8 cellular contexts compared by ENCODE assay signal in genomic region chr10:6163364-6164270, GRCh38. TPM values are rescaled to one million over a fixed set of nuclear protein-coding genes. Genes with fewer than 3 reads are reported as not detected.
A peak's percentile ranks its signal among the peaks of the same experiment; 100 is the strongest.
DNase-seq lines count a peak whose midpoint lies in the region; ATAC-seq and TF ChIP-seq lines count a peak whose summit lies in the region.

No MANE protein-coding gene starts in this region.

- dilution Hi-C loops in IMR-90 (cut with HindIII; ENCODE audit: low sequenced_read_pairs, unreplicated experiment) = no loop called here

- peaks cover 38 to 80% of the 10 kb centered on the region in 2 experiments for H3K79me1 ChIP-seq in IMR-90 (ENCODE audit: low read depth in 1 of 2, low read length in 2 of 2)
- peaks cover 9% of the 10 kb centered on the region for H3K79me1 ChIP-seq in neuronal stem cell (ENCODE audit: low read depth, low read length)

- H2AFZ ChIP-seq in IMR-90 (replicated peaks; ENCODE audit: low read length, poor library complexity) (peak overlapping the region; percentile 93), neuronal stem cell (ENCODE audit: low read length) (peak overlapping the region; percentile 70)

- no TSS peak for BruUV-seq in IMR-90 (replicated peaks; lab: Mats Ljungman, UMichigan)

- H2BK5ac ChIP-seq in IMR-90 (ENCODE audit: low read depth, low read length, poor library complexity, severe bottlenecking) (peak overlapping the region; percentile 56), neuronal stem cell (ENCODE audit: low read length) (no peak overlapping the region)

- TF ChIP-seq POLR2A in IMR-90 (IDR thresholded peaks at IDR 0.05; ENCODE audit: low read depth, low read length) = peak; percentile 44; the same call in 1 of the 2 replicates

- peak overlapping the region; percentile 59 for H3K9ac ChIP-seq in IMR-90 (ENCODE audit: low read depth, low read length)
- H3K9ac ChIP-seq in neuronal stem cell (ENCODE audit: low read depth, low read length, poor library complexity) = peak overlapping the region; percentile 92

- H3K4me1 ChIP-seq in IMR-90 (ENCODE audit: control insufficient read depth, insufficient read depth, low read length) (peaks cover 11% of the 10 kb centered on the region), RWPE2 (ENCODE audit: insufficient read depth, poor library complexity, severe bottlenecking) (no peaks in the 10 kb centered on the region), neuronal stem cell (ENCODE audit: control insufficient read depth in 2 of 2, insufficient read depth in 1 of 2, low read depth in 1 of 2, low read length in 2 of 2) (peaks cover 5 to 7% of the 10 kb centered on the region in 2 donors)

- peaks cover 7% of the 10 kb centered on the region for H3K9me1 ChIP-seq in IMR-90 (ENCODE audit: insufficient read depth, low read length)

- intact Hi-C loops in IMR-90 (cut with micrococcal nuclease) = loop anchor here (5.0 to 10.0 kb wide), 2 partner anchors 39 to 209 kb away; partner anchors contain the start of gene PFKFB3

- H3K27ac ChIP-seq in IMR-90 (ENCODE audit: insufficient read depth, low read length) (peak overlapping the region; percentile 55), RWPE2 (ENCODE audit: poor library complexity, severe bottlenecking) (peak overlapping the region; percentile 48), neuronal stem cell (replicated peaks; ENCODE audit: low read length) (no peak overlapping the region)

- no peaks in the 10 kb centered on the region for H3K9me3 ChIP-seq in IMR-90 (ENCODE audit: control insufficient read depth, insufficient read depth, low read length)
- H3K9me3 ChIP-seq in RWPE2 (ENCODE audit: severe bottlenecking) = no peaks in the 10 kb centered on the region
- H3K9me3 ChIP-seq in neuronal stem cell (replicated peaks in 1 of 2; ENCODE audit: control insufficient read depth in 2 of 2, insufficient read depth in 1 of 2, low read depth in 1 of 2, low read length in 2 of 2) = no peaks in the 10 kb centered on the region

- WGBS in IMR-90 (ENCODE audit: extremely low coverage in 2 of 2, insufficient read length in 1 of 2), 2 experiments = 0% methylated on average over 5 of the region's 91 CpGs; no CpG with 5 or more reads in 1 of the 2 experiments
- WGBS in neuronal stem cell (ENCODE audit: extremely low coverage in 2 of 2, insufficient read length in 2 of 2, insufficient replicate concordance in 1 of 2), 2 donors = no CpG with 5 or more reads among the region's 91 CpGs

- 0 out of 2 replicates have a peak, but pooled peaks cover 5% of the 10 kb centered on the region for H3K36me3 ChIP-seq in IMR-90 (ENCODE audit: control insufficient read depth, insufficient read depth, low read length)
- H3K36me3 ChIP-seq in RWPE2 (ENCODE audit: low read depth) = peaks cover 21% of the 10 kb centered on the region
- no peaks in the 10 kb centered on the region for H3K36me3 ChIP-seq in neuronal stem cell (replicated peaks in 1 of 2; ENCODE audit: control insufficient read depth in 2 of 2, insufficient read depth in 2 of 2, low read length in 2 of 2)

- no peak overlapping the region for H2BK20ac ChIP-seq in IMR-90 (ENCODE audit: low read depth, low read length)

- H3K18ac ChIP-seq in IMR-90 (ENCODE audit: low read depth, low read length) (peak overlapping the region; percentile 14; the same call in 1 of the 2 replicates), neuronal stem cell (ENCODE audit: low read length) (peak overlapping the region; percentile 97)

- H4K5ac ChIP-seq in IMR-90 (ENCODE audit: low read depth, low read length) = peak overlapping the region; percentile 83

- H3K4me2 ChIP-seq in IMR-90 (ENCODE audit: low read depth, low read length) (peak overlapping the region; percentile 87), neuronal stem cell (ENCODE audit: insufficient read depth, low read length, poor library complexity, severe bottlenecking) (peak overlapping the region; percentile 68)

- H3K4ac ChIP-seq in IMR-90 (ENCODE audit: low read depth, low read length) = peak overlapping the region; percentile 85
- no peak overlapping the region for H3K4ac ChIP-seq in neuronal stem cell (ENCODE audit: low read length)

- H4K8ac ChIP-seq in IMR-90 (ENCODE audit: low read depth in 2 of 2, low read length in 2 of 2) = peak overlapping the region; percentile 78 to 90
- no peak overlapping the region for H4K8ac ChIP-seq in neuronal stem cell (ENCODE audit: low read depth, low read length)

- in situ Hi-C loops in IMR-90 (cut with MboI; ENCODE audit: low sequenced_read_pairs) = no loop called here

- POLR2A ChIA-PET in IMR-90 (lab: Charles Lee; ENCODE audit: unreplicated experiment) = interaction anchor here (0.5 kb wide), 1 partner anchor 12 kb away, joined by 3 read pairs; no protein-coding TSS in a partner anchor

- no peak for TF ChIP-seq CTCF in IMR-90 (conservative IDR thresholded peaks at IDR 0.05; ENCODE audit: low read depth, low read length)
- TF ChIP-seq CTCF in RWPE2 (IDR thresholded peaks at IDR 0.05; ENCODE audit: poor library complexity, severe bottlenecking) = no peak
- TF ChIP-seq CTCF in fibroblast of villous mesenchyme (IDR thresholded peaks at IDR 0.05; ENCODE audit: insufficient read depth, low read depth, low read length) = no peak

- no peak overlapping the region for H2BK12ac ChIP-seq in neuronal stem cell (ENCODE audit: low read length)

- peak; percentile 73 for DNase-seq in DMS153 (lab: John Stamatoyannopoulos, UW)
- peak; percentile 84 for DNase-seq in IMR-90
- DNase-seq in RWPE2 (ENCODE audit: low spot score) = no peak
- DNase-seq in activated effector memory CD4-positive, alpha-beta T cell treated with Interleukin-2 at 50 U/mL for 16 hours = peak; percentile 90
- peak; percentile 90 for DNase-seq in fibroblast of villous mesenchyme (ENCODE audit: low read depth)
- DNase-seq in neuronal stem cell (ENCODE audit: low spot score) = peak; percentile 59
- DNase-seq in stromal cell of bone marrow (ENCODE audit: low read depth) = peak; percentile 70

- H3K14ac ChIP-seq in IMR-90 (replicated peaks; ENCODE audit: low read depth, low read length) (peak overlapping the region; percentile 74), neuronal stem cell (ENCODE audit: low read length) (peak overlapping the region; percentile 87)

- H2BK15ac ChIP-seq in IMR-90 (ENCODE audit: low read depth, low read length) = no peak overlapping the region
- peak overlapping the region; percentile 85 for H2BK15ac ChIP-seq in neuronal stem cell (ENCODE audit: low read length)

- H4K20me1 ChIP-seq in IMR-90 (ENCODE audit: insufficient read depth, low read length) = peaks cover 21% of the 10 kb centered on the region

- CTCF ChIA-PET in IMR-90 (lab: Yijun Ruan, JAX) = interaction anchor here (0.6 kb wide), 1 partner anchor 654 kb away, joined by 3 read pairs; no protein-coding TSS in a partner anchor

- H2AK5ac ChIP-seq in IMR-90 (ENCODE audit: low read depth, low read length) = peak overlapping the region; percentile 91
- H2AK5ac ChIP-seq in neuronal stem cell (ENCODE audit: low read depth, low read length) = peak overlapping the region; percentile 99

- H2AK9ac ChIP-seq in IMR-90 (replicated peaks; ENCODE audit: low read depth, low read length, poor library complexity) = peak overlapping the region; percentile 85

- no peak overlapping the region for H2BK120ac ChIP-seq in IMR-90 (ENCODE audit: low read depth, low read length)
- peak overlapping the region; percentile 81 for H2BK120ac ChIP-seq in neuronal stem cell (ENCODE audit: low read depth, low read length)

- H3K23ac ChIP-seq in IMR-90 (ENCODE audit: low read depth, low read length) (peak overlapping the region; percentile 62; the same call in 1 of the 2 replicates), neuronal stem cell (ENCODE audit: low read depth, low read length, poor library complexity) (peak overlapping the region; percentile 93)

- peak; percentile 92 for ATAC-seq in GM21515 (IDR thresholded peaks at IDR 0.05; ENCODE audit: unreplicated experiment)
- ATAC-seq in IMR-90 (ENCODE audit: low read depth) = peak; percentile 97
- peak; percentile 94 for ATAC-seq in RWPE2 (ENCODE audit: low read depth)

- H3K27me3 ChIP-seq in IMR-90 (ENCODE audit: control insufficient read depth, insufficient read depth, low read length) (no peaks in the 10 kb centered on the region), RWPE2 (ENCODE audit: insufficient read depth, poor library complexity, severe bottlenecking) (no peaks in the 10 kb centered on the region), neuronal stem cell (ENCODE audit: control insufficient read depth in 3 of 3, insufficient read depth in 3 of 3, low read depth in 1 of 3, low read length in 3 of 3) (no peaks in the 10 kb centered on the region)

- H4K91ac ChIP-seq in IMR-90 (ENCODE audit: insufficient read depth, low read depth, low read length) (peak overlapping the region; percentile 15; the same call in 1 of the 2 replicates), neuronal stem cell (ENCODE audit: low read depth, low read length, poor library complexity) (no peak overlapping the region)

- peak overlapping the region; percentile 61; the same call in 1 of the 2 replicates for H3K56ac ChIP-seq in IMR-90 (ENCODE audit: extremely low read depth, insufficient read depth, low read length)

- H3K4me3 ChIP-seq in IMR-90 (ENCODE audit: insufficient read depth, low read depth, low read length) (peak overlapping the region; percentile 85), RWPE2 (ENCODE audit: severe bottlenecking) (peak overlapping the region; percentile 56), fibroblast of villous mesenchyme (ENCODE audit: low read depth, low read length) (peak overlapping the region; percentile 73), neuronal stem cell (ENCODE audit: low read length in 2 of 2) (peak overlapping the region; percentile 58 to 77)

- no peak for TF ChIP-seq RAD21 in IMR-90 (IDR thresholded peaks at IDR 0.05; ENCODE audit: low read length)

TF ChIP-seq in IMR-90, 13 proteins besides CTCF, POLR2A, EP300 and RAD21 (continues in another document):
- TF ChIP-seq USF2 (IDR thresholded peaks at IDR 0.05; ENCODE audit: low read depth, low read length) = peak; percentile 84
- TF ChIP-seq BHLHE40 (IDR thresholded peaks at IDR 0.05; ENCODE audit: low read depth, low read length) = peak; percentile 99
- no peak for TF ChIP-seq RFX5 (IDR thresholded peaks at IDR 0.05; ENCODE audit: low read depth, low read length)
- TF ChIP-seq MAZ (IDR thresholded peaks at IDR 0.05; ENCODE audit: borderline replicate concordance, low read depth, low read length) = peak; percentile 82; the same call in 1 of the 2 replicates

RNA-seq across cellular contexts. Expression of gene PFKFB3, which starts 39.1 kb away (rescaled TPM):
- total RNA-seq in IMR-90 (2012; rRNA removed) (26.9 and 34.1 TPM in 2 replicates), fibroblast of villous mesenchyme (26.1 and 44.9 TPM in 2 replicates)
- polyA plus RNA-seq in IMR-90 (2012; rRNA removed) = 45.5 and 51.3 TPM in 2 replicates
- 35.6 and 39.8 TPM in 2 replicates for polyA plus RNA-seq in IMR-90 (2012; cell fraction: cytosol; rRNA removed)
- polyA plus RNA-seq in IMR-90 (2012; cell fraction: nucleus; rRNA removed; ENCODE audit: low replicate concordance) = 86.2 and 130 TPM in 2 replicates
- polyA plus RNA-seq in neuronal stem cell (2013, experiment 1 of 2) = 11.4 TPM
- polyA plus RNA-seq in neuronal stem cell (2013, experiment 2 of 2) = 11.8 TPM
